Comparison of ENCODE assay signal across 31 cellular contexts in genomic region chr2:169946546-169946945, GRCh38.
"Had no signal": no experiment of that assay in that cellular context is flagged by ENCODE, and none has a peak within 500 bp of the region (broad histone marks: within the 10 kb centered on the region; RNA-seq: fewer than 3 reads in every experiment).

No MANE protein-coding gene starts in this region.

- FAIRE-seq: endothelial cell of umbilical vein had no signal

- H3K27me3 ChIP-seq: adrenal gland, ascending aorta, breast epithelium, cardiac muscle cell, colonic mucosa, esophagus squamous epithelium, heart left ventricle had no signal

- DNase-seq: activated CD4-positive, alpha-beta T cell treated with anti-CD3 and anti-CD28 coated beads for 48 hours; activated CD4-positive, alpha-beta T cell treated with anti-CD3 and anti-CD28 coated beads, Interleukin-2, amount 50 U/mL, for 1 hour; activated CD4-positive, alpha-beta T cell treated with anti-CD3 and anti-CD28 coated beads, Interleukin-2, amount 50 U/mL, for 48 hours; activated CD8-positive, alpha-beta memory T cell treated with anti-CD3 and anti-CD28 coated beads for 24 hours; activated CD8-positive, alpha-beta T cell treated with anti-CD3 and anti-CD28 coated beads for 36 hours; activated effector memory CD4-positive, alpha-beta T cell treated with anti-CD3 and anti-CD28 coated beads, Interleukin-2, amount 50 U/mL, for 16 hours; activated naive CD4-positive, alpha-beta T cell treated with anti-CD3 and anti-CD28 coated beads for 36 hours; activated naive CD8-positive, alpha-beta T cell treated with anti-CD3 and anti-CD28 coated beads for 36 hours; activated naive CD8-positive, alpha-beta T cell treated with anti-CD3 and anti-CD28 coated beads, Interleukin-2, amount 50 U/mL, for 24 hours; activated T-cell treated with anti-CD3 and anti-CD28 coated beads, Interleukin-2, amount 50 U/mL, for 1 hour; activated T-cell treated with anti-CD3 and anti-CD28 coated beads, Interleukin-2, amount 50 U/mL, for 48 hours; adrenal gland; amygdala; central memory CD4-positive, alpha-beta T cell; cerebellar nuclear complex; colonic mucosa; effector CD8-positive, alpha-beta T cell; esophagus squamous epithelium; foreskin melanocyte; glutamatergic neuron; heart left ventricle; T-helper 1 cell; T-helper 17 cell; T1000 had no signal

- H3K36me3 ChIP-seq: breast epithelium, colonic mucosa had no signal

- H3K9me3 ChIP-seq: adrenal gland, ascending aorta, breast epithelium, colonic mucosa, esophagus squamous epithelium, heart left ventricle had no signal

- H3K4me1 ChIP-seq: ascending aorta, breast epithelium, colonic mucosa, esophagus squamous epithelium had no signal

- H3K4me3 ChIP-seq: adrenal gland, ascending aorta, breast epithelium, cardiac muscle cell, colonic mucosa, esophagus squamous epithelium, heart left ventricle had no signal

- ATAC-seq: activated CD8-positive, alpha-beta T cell treated with anti-CD3 and anti-CD28 coated beads for 36 hours; activated naive CD8-positive, alpha-beta T cell treated with anti-CD3 and anti-CD28 coated beads, Interleukin-2, amount 50 U/mL, for 24 hours; heart left ventricle; T-helper 17 cell; WTC11 had no signal

- H3K27ac ChIP-seq: adrenal gland, ascending aorta, breast epithelium, cardiac muscle cell, colonic mucosa, epithelial cell of prostate, esophagus squamous epithelium, heart left ventricle, VCaP had no signal
